ENCODE assay signal across 9 cellular contexts in the genomic region with DNA sequence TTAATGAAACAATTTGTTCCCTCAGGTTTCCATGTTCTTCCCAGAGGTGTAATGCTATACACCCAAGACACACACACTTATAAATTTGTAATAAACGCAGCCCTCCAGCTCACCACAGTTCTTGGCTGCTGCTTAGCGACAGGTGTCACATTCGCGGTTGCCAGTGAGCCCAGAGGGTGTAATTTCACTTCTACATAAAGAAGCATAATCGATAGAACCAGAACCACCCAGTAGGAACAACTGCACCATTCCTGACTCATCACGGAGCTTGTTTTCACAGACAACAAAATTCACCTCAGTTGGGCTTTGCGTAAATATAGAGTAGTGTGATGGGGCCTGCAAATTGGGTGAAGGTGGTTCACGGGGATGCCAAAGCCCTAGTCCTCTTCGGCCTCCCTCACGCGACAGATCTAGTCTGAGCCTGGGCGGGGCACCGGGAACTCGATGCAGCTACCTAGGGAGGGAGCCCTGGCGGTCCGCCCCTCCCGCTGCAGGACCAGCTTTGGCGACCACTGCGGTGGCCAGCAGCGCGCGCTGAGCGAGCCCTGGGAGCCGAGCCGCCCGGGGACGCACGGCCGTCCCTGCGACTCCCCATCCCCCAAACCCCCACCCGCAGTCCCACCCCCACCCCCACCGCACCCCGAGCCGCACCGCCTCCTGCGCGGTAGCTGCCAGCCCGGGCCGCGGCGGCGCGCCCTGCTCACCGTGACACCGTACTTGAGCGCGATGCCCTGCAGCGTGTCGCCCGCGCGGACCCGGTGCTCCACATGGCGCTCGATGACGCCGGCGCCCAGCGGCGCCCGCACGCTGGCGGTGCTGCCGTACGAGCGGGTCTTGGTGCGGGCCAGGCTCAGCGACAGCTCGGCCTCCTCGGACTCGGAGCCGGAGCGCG. TPM values are rescaled to one million over a fixed set of nuclear protein-coding genes. Genes with fewer than 3 reads are reported as not detected.
DNase-seq lines count a peak whose midpoint lies in the region; ATAC-seq and TF ChIP-seq lines count a peak whose summit lies in the region.
"Had no signal": no experiment of that assay in that cellular context is flagged by ENCODE, and none has a peak within 500 bp of the region (broad histone marks: within the 10 kb centered on the region; RNA-seq: fewer than 3 reads in every experiment).

No MANE protein-coding gene starts in this region.

- peaks cover 37% of the 10 kb centered on the region for H3K27me3 ChIP-seq in cardiac muscle cell

- intact Hi-C loops in activated naive CD4-positive, alpha-beta T cell treated with anti-CD3 and anti-CD28 coated beads for 36 hours (cut with micrococcal nuclease): loop anchor here (1.0 to 5.0 kb wide), 11 partner anchors 11 to 970 kb away; a partner anchor contains a TSS
- intact Hi-C loops in posterior cingulate gyrus (cut with DNase I): loop anchor here (5.0 kb wide), 1 partner anchor 40 kb away; no protein-coding TSS in a partner anchor

- CTCF ChIA-PET in activated naive CD4-positive, alpha-beta T cell treated with anti-CD3 and anti-CD28 coated beads for 36 hours (lab: Charles Lee): interaction anchor here (0.8 to 9.2 kb wide), 11 partner anchors 11 to 115 kb away, joined by 3 to 63 read pairs (median 4); a partner anchor contains a TSS

- peak; percentile 40 for ATAC-seq in GM18907 (IDR thresholded peaks at IDR 0.05; ENCODE audit: unreplicated experiment)
- ATAC-seq in HG03159 (IDR thresholded peaks at IDR 0.05; ENCODE audit: unreplicated experiment): peak; percentile 30

- no peaks in the 10 kb centered on the region for H3K4me1 ChIP-seq in cardiac muscle cell (ENCODE audit: low read depth)

- no peak overlapping the region for H3K27ac ChIP-seq in cardiac muscle cell

- H3K4me1 Mint-ChIP-seq in activated naive CD4-positive, alpha-beta T cell treated with anti-CD3 and anti-CD28 coated beads for 36 hours (ENCODE audit: low read depth): peaks cover 60% of the 10 kb centered on the region

- no peak for TF ChIP-seq CTCF in cardiac muscle cell (IDR thresholded peaks at IDR 0.05; ENCODE audit: low read depth, low read length)

- DNase-seq in AML-193 (lab: John Stamatoyannopoulos, UW) (peak; percentile 20), cardiac muscle cell (ENCODE audit: low read depth in 1 of 2, low spot score in 1 of 2) (peak; percentile 24 to 58), posterior cingulate gyrus (peak in 9 of 10 donors; percentile 39 to 93 (median 49)), foreskin melanocyte (no peak)
- DNase-seq in activated naive CD4-positive, alpha-beta T cell treated with anti-CD3 and anti-CD28 coated beads for 36 hours: peak; percentile 66

- H3K4me3 Mint-ChIP-seq in activated naive CD4-positive, alpha-beta T cell treated with anti-CD3 and anti-CD28 coated beads for 36 hours: peak overlapping the region; percentile 82

- no peaks in the 10 kb centered on the region for H3K9me3 Mint-ChIP-seq in activated naive CD4-positive, alpha-beta T cell treated with anti-CD3 and anti-CD28 coated beads for 36 hours

- peak overlapping the region; percentile 41 for H3K4me3 ChIP-seq in cardiac muscle cell

- peaks cover 3% of the 10 kb centered on the region for H3K36me3 Mint-ChIP-seq in activated naive CD4-positive, alpha-beta T cell treated with anti-CD3 and anti-CD28 coated beads for 36 hours (ENCODE audit: low read depth)

- H3K9me3 ChIP-seq in cardiac muscle cell (ENCODE audit: low read depth): no peaks in the 10 kb centered on the region

- no peaks in the 10 kb centered on the region for H3K27me3 Mint-ChIP-seq in activated naive CD4-positive, alpha-beta T cell treated with anti-CD3 and anti-CD28 coated beads for 36 hours (ENCODE audit: low read depth)

- peak overlapping the region; percentile 91 for H3K27ac Mint-ChIP-seq in activated naive CD4-positive, alpha-beta T cell treated with anti-CD3 and anti-CD28 coated beads for 36 hours

- H3K36me3 ChIP-seq in cardiac muscle cell: no peaks in the 10 kb centered on the region

TF ChIP-seq in PFSK-1, 5 proteins besides CTCF, POLR2A, EP300 and RAD21:
- TF ChIP-seq FOXP2 (optimal IDR thresholded peaks at IDR 0.05; ENCODE audit: borderline replicate concordance, extremely low read depth, extremely low read length, insufficient read depth) (peak; percentile 57), TAF1 (IDR thresholded peaks at IDR 0.05; ENCODE audit: borderline replicate concordance, insufficient read depth, low read length) (0 out of 2 replicates have a peak, but pooled peaks have one; percentile 25), POLR2AphosphoS5 (IDR thresholded peaks at IDR 0.05; ENCODE audit: low read depth, low read length) (no peak; the same call in 1 of the 2 replicates), SIN3A (IDR thresholded peaks at IDR 0.05; ENCODE audit: borderline replicate concordance, insufficient read depth, low read length) (no peak)
- TF ChIP-seq, protein P1, sequence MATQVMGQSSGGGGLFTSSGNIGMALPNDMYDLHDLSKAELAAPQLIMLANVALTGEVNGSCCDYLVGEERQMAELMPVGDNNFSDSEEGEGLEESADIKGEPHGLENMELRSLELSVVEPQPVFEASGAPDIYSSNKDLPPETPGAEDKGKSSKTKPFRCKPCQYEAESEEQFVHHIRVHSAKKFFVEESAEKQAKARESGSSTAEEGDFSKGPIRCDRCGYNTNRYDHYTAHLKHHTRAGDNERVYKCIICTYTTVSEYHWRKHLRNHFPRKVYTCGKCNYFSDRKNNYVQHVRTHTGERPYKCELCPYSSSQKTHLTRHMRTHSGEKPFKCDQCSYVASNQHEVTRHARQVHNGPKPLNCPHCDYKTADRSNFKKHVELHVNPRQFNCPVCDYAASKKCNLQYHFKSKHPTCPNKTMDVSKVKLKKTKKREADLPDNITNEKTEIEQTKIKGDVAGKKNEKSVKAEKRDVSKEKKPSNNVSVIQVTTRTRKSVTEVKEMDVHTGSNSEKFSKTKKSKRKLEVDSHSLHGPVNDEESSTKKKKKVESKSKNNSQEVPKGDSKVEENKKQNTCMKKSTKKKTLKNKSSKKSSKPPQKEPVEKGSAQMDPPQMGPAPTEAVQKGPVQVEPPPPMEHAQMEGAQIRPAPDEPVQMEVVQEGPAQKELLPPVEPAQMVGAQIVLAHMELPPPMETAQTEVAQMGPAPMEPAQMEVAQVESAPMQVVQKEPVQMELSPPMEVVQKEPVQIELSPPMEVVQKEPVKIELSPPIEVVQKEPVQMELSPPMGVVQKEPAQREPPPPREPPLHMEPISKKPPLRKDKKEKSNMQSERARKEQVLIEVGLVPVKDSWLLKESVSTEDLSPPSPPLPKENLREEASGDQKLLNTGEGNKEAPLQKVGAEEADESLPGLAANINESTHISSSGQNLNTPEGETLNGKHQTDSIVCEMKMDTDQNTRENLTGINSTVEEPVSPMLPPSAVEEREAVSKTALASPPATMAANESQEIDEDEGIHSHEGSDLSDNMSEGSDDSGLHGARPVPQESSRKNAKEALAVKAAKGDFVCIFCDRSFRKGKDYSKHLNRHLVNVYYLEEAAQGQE (IDR thresholded peaks at IDR 0.05; ENCODE audit: insufficient read depth in 1 of 2, low read depth in 2 of 2, low read length in 2 of 2): no peak

RNA-seq across cellular contexts. Expression of a gene that starts 0.6 kb away (rescaled TPM):
- 9.6 TPM for polyA plus RNA-seq in PFSK-1 (2012; ENCODE audit: insufficient read length, low read depth)
- total RNA-seq in activated naive CD4-positive, alpha-beta T cell treated with anti-CD3 and anti-CD28 coated beads for 36 hours: 10 to 100 TPM; 14.5 to 16.8 TPM
- 1.5 and 1.9 TPM in 2 replicates for total RNA-seq in cardiac muscle cell
- polyA plus RNA-seq in cardiac muscle cell: 1.7 TPM in 2 replicates

RNA-seq across cellular contexts. Expression of a gene that starts 14.5 kb away (rescaled TPM):
- 1.1 TPM for polyA plus RNA-seq in PFSK-1 (2012; ENCODE audit: insufficient read length, low read depth)
- 1 to 10 TPM; 6.4 to 6.8 TPM for total RNA-seq in activated naive CD4-positive, alpha-beta T cell treated with anti-CD3 and anti-CD28 coated beads for 36 hours
- total RNA-seq in cardiac muscle cell: 2.7 and 2.8 TPM in 2 replicates
- polyA plus RNA-seq in cardiac muscle cell: 1.8 and 3.0 TPM in 2 replicates

RNA-seq across cellular contexts. Expression of a gene that starts 55.6 kb away (rescaled TPM):
- 3.2 TPM for polyA plus RNA-seq in PFSK-1 (2012; ENCODE audit: insufficient read length, low read depth)
- not detected for total RNA-seq in activated naive CD4-positive, alpha-beta T cell treated with anti-CD3 and anti-CD28 coated beads for 36 hours
- 0.14 TPM in 1 of 2 replicates, not detected in the other for total RNA-seq in cardiac muscle cell
- 0.30 TPM in 1 of 2 replicates, not detected in the other for polyA plus RNA-seq in cardiac muscle cell
- total RNA-seq: NCI-H460 had no signal
